12 cellular contexts compared by ENCODE assay signal in the genomic region with DNA sequence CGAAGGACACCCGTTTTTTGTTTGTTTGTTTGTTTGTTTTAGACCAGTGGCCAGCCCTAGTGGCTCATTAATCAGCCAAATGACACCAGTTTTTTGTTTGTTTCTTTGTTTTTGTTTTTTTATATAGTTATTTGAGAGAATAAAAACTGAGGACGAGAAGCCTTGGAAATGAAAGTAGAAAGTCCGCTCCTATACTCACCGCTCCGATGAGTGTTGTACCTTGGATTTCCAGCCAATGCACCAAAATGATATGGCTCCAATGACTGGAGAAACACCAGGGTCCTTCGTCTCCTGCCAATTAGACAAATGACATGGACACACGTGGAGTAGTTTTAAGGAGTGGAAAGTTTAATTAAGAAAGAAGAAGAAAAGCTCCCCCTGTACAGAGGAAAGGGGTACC.
A peak's percentile ranks its signal among the peaks of the same experiment; 100 is the strongest.
DNase-seq lines count a peak whose midpoint lies in the region; ATAC-seq, FAIRE-seq and TF ChIP-seq lines count a peak whose summit lies in the region.
"Had no signal": no experiment of that assay in that cellular context is flagged by ENCODE, and none has a peak within 500 bp of the region (broad histone marks: within the 10 kb centered on the region; RNA-seq: fewer than 3 reads in every experiment).

No MANE protein-coding gene starts in this region.

- H3K27me3 ChIP-seq in BE2C: no peaks in the 10 kb centered on the region
- H3K27me3 ChIP-seq in parathyroid adenoma (ENCODE audit: control insufficient read depth, insufficient read depth, low read length): no peaks in the 10 kb centered on the region

- H3K27ac ChIP-seq in parathyroid adenoma: no peak overlapping the region

- no peak for FAIRE-seq in H54 (lab: Jason Lieb, UNC)
- FAIRE-seq: endometrium had no signal

- no peak for TF ChIP-seq POLR2A in H54 (IDR thresholded peaks at IDR 0.05; ENCODE audit: low read depth, low read length)

- ATAC-seq in HG02852 (IDR thresholded peaks at IDR 0.05; ENCODE audit: unreplicated experiment): no peak

- H3K36me3 ChIP-seq in BE2C (no peaks in the 10 kb centered on the region), parathyroid adenoma (ENCODE audit: control insufficient read depth, insufficient read depth, low read length) (no peaks in the 10 kb centered on the region)

- H3K79me2 ChIP-seq in parathyroid adenoma: no peaks in the 10 kb centered on the region

- H3K9me3 ChIP-seq in BE2C (no peaks in the 10 kb centered on the region), parathyroid adenoma (ENCODE audit: control insufficient read depth, low read length) (no peaks in the 10 kb centered on the region)

- no peak overlapping the region for H3K9ac ChIP-seq in parathyroid adenoma

- peak overlapping the region; percentile 63 for H3K4me2 ChIP-seq in parathyroid adenoma (ENCODE audit: low read length)

- H2AFZ ChIP-seq in parathyroid adenoma: peak overlapping the region; percentile 41

- TF ChIP-seq CTCF in BE2C (IDR thresholded peaks at IDR 0.05; ENCODE audit: low read depth, low read length): no peak
- TF ChIP-seq CTCF in epithelial cell of proximal tubule (conservative IDR thresholded peaks at IDR 0.05; ENCODE audit: low read depth, low read length): no peak
- TF ChIP-seq CTCF in parathyroid adenoma (IDR thresholded peaks at IDR 0.05): no peak

- DNase-seq in BE2C (no peak), M059J (ENCODE audit: low read depth) (peak; percentile 2), epithelial cell of proximal tubule (ENCODE audit: low read depth) (no peak), OCI-M1 (lab: John Stamatoyannopoulos, UW) (no peak), H54 (ENCODE audit: insufficient read length, low spot score) (no peak)
- DNase-seq in stimulated activated CD4-positive, alpha-beta T cell treated with anti-CD3 and anti-CD28 coated beads, Interleukin-4, amount 100 ng/mL, for 4 hours: no peak
- DNase-seq: activated naive CD8-positive, alpha-beta T cell treated with anti-CD3 and anti-CD28 coated beads, Interleukin-2, amount 10 ng/mL, durations not matched to agents 7 days and 5 days; nephron progenitor cell; stimulated activated naive CD4-positive, alpha-beta T cell treated with Interleukin-2 at 50 U/mL for 16 hours had no signal

- H3K4me1 ChIP-seq in BE2C: no peaks in the 10 kb centered on the region
- no peaks in the 10 kb centered on the region for H3K4me1 ChIP-seq in parathyroid adenoma

- H3K4me3 ChIP-seq in BE2C (ENCODE audit: low read depth, low read length) (peak overlapping the region; percentile 33), epithelial cell of proximal tubule (ENCODE audit: low read depth, low read length) (peak overlapping the region; percentile 48), parathyroid adenoma (ENCODE audit: low read depth, low read length) (no peak overlapping the region)
